1 cellular context compared by ENCODE assay signal in genomic region chr9:128005938-128006337, GRCh38.
TF ChIP-seq lines count a peak whose summit lies in the region.

No MANE protein-coding gene starts in this region.

TF ChIP-seq in HepG2, 621 proteins besides CTCF, POLR2A, EP300 and RAD21 (continued from another document and continues in another):
- TF ChIP-seq, protein P1, sequence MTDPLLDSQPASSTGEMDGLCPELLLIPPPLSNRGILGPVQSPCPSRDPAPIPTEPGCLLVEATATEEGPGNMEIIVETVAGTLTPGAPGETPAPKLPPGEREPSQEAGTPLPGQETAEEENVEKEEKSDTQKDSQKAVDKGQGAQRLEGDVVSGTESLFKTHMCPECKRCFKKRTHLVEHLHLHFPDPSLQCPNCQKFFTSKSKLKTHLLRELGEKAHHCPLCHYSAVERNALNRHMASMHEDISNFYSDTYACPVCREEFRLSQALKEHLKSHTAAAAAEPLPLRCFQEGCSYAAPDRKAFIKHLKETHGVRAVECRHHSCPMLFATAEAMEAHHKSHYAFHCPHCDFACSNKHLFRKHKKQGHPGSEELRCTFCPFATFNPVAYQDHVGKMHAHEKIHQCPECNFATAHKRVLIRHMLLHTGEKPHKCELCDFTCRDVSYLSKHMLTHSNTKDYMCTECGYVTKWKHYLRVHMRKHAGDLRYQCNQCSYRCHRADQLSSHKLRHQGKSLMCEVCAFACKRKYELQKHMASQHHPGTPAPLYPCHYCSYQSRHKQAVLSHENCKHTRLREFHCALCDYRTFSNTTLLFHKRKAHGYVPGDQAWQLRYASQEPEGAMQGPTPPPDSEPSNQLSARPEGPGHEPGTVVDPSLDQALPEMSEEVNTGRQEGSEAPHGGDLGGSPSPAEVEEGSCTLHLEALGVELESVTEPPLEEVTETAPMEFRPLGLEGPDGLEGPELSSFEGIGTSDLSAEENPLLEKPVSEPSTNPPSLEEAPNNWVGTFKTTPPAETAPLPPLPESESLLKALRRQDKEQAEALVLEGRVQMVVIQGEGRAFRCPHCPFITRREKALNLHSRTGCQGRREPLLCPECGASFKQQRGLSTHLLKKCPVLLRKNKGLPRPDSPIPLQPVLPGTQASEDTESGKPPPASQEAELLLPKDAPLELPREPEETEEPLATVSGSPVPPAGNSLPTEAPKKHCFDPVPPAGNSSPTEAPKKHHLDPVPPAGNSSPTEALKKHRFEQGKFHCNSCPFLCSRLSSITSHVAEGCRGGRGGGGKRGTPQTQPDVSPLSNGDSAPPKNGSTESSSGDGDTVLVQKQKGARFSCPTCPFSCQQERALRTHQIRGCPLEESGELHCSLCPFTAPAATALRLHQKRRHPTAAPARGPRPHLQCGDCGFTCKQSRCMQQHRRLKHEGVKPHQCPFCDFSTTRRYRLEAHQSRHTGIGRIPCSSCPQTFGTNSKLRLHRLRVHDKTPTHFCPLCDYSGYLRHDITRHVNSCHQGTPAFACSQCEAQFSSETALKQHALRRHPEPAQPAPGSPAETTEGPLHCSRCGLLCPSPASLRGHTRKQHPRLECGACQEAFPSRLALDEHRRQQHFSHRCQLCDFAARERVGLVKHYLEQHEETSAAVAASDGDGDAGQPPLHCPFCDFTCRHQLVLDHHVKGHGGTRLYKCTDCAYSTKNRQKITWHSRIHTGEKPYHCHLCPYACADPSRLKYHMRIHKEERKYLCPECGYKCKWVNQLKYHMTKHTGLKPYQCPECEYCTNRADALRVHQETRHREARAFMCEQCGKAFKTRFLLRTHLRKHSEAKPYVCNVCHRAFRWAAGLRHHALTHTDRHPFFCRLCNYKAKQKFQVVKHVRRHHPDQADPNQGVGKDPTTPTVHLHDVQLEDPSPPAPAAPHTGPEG (CRISPR knock-in tag; IDR thresholded peaks at IDR 0.05): no peak
- TF ChIP-seq ZNF253 (CRISPR knock-in tag; IDR thresholded peaks at IDR 0.05; ENCODE audit: borderline replicate concordance) (no peak), ELF3 (CRISPR knock-in tag; IDR thresholded peaks at IDR 0.05) (peak; percentile 87), ZNF674 (CRISPR knock-in tag; IDR thresholded peaks at IDR 0.05; ENCODE audit: low read depth) (no peak), BRD4 (CRISPR knock-in tag; IDR thresholded peaks at IDR 0.05) (no peak), NR2F1 (CRISPR knock-in tag; IDR thresholded peaks at IDR 0.05) (peak in 1 of 2 experiments; percentile 58; a peak in 1 of 4 replicates), CREB1 (IDR thresholded peaks at IDR 0.05) (no peak), CREB1 (CRISPR knock-in tag; IDR thresholded peaks at IDR 0.05) (no peak), ZNF557 (CRISPR knock-in tag; IDR thresholded peaks at IDR 0.05) (no peak), ZBTB21 (CRISPR knock-in tag; IDR thresholded peaks at IDR 0.05) (no peak), ZNF841 (CRISPR knock-in tag; IDR thresholded peaks at IDR 0.05; ENCODE audit: borderline replicate concordance) (no peak), NPAS2 (CRISPR knock-in tag; IDR thresholded peaks at IDR 0.05; ENCODE audit: borderline replicate concordance) (no peak), KLF16 (CRISPR knock-in tag; IDR thresholded peaks at IDR 0.05) (peak in 1 of 2 experiments; percentile 62; a peak in 2 of 4 replicates), SP140L (CRISPR knock-in tag; IDR thresholded peaks at IDR 0.05; ENCODE audit: borderline replicate concordance) (no peak), TERF1 (CRISPR knock-in tag; IDR thresholded peaks at IDR 0.05) (no peak), ZBTB46 (CRISPR knock-in tag; IDR thresholded peaks at IDR 0.05; ENCODE audit: borderline replicate concordance) (no peak), ZNF572 (CRISPR knock-in tag; IDR thresholded peaks at IDR 0.05) (no peak), PBX3 (CRISPR knock-in tag; IDR thresholded peaks at IDR 0.05; ENCODE audit: borderline replicate concordance) (no peak), PRDM4 (CRISPR knock-in tag; IDR thresholded peaks at IDR 0.05; ENCODE audit: borderline replicate concordance) (no peak), ZSCAN12 (CRISPR knock-in tag; IDR thresholded peaks at IDR 0.05) (no peak), TCF7 (IDR thresholded peaks at IDR 0.05; ENCODE audit: low read depth) (no peak), ZNF441 (CRISPR knock-in tag; IDR thresholded peaks at IDR 0.05; ENCODE audit: borderline replicate concordance) (no peak), DNMT1 (CRISPR knock-in tag; IDR thresholded peaks at IDR 0.05) (no peak)
- TF ChIP-seq, protein P2, sequence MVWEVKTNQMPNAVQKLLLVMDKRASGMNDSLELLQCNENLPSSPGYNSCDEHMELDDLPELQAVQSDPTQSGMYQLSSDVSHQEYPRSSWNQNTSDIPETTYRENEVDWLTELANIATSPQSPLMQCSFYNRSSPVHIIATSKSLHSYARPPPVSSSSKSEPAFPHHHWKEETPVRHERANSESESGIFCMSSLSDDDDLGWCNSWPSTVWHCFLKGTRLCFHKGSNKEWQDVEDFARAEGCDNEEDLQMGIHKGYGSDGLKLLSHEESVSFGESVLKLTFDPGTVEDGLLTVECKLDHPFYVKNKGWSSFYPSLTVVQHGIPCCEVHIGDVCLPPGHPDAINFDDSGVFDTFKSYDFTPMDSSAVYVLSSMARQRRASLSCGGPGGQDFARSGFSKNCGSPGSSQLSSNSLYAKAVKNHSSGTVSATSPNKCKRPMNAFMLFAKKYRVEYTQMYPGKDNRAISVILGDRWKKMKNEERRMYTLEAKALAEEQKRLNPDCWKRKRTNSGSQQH (CRISPR knock-in tag; IDR thresholded peaks at IDR 0.05; ENCODE audit: low read depth): no peak
- TF ChIP-seq, protein P3, sequence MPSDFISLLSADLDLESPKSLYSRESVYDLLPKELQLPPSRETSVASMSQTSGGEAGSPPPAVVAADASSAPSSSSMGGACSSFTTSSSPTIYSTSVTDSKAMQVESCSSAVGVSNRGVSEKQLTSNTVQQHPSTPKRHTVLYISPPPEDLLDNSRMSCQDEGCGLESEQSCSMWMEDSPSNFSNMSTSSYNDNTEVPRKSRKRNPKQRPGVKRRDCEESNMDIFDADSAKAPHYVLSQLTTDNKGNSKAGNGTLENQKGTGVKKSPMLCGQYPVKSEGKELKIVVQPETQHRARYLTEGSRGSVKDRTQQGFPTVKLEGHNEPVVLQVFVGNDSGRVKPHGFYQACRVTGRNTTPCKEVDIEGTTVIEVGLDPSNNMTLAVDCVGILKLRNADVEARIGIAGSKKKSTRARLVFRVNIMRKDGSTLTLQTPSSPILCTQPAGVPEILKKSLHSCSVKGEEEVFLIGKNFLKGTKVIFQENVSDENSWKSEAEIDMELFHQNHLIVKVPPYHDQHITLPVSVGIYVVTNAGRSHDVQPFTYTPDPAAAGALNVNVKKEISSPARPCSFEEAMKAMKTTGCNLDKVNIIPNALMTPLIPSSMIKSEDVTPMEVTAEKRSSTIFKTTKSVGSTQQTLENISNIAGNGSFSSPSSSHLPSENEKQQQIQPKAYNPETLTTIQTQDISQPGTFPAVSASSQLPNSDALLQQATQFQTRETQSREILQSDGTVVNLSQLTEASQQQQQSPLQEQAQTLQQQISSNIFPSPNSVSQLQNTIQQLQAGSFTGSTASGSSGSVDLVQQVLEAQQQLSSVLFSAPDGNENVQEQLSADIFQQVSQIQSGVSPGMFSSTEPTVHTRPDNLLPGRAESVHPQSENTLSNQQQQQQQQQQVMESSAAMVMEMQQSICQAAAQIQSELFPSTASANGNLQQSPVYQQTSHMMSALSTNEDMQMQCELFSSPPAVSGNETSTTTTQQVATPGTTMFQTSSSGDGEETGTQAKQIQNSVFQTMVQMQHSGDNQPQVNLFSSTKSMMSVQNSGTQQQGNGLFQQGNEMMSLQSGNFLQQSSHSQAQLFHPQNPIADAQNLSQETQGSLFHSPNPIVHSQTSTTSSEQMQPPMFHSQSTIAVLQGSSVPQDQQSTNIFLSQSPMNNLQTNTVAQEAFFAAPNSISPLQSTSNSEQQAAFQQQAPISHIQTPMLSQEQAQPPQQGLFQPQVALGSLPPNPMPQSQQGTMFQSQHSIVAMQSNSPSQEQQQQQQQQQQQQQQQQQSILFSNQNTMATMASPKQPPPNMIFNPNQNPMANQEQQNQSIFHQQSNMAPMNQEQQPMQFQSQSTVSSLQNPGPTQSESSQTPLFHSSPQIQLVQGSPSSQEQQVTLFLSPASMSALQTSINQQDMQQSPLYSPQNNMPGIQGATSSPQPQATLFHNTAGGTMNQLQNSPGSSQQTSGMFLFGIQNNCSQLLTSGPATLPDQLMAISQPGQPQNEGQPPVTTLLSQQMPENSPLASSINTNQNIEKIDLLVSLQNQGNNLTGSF (CRISPR knock-in tag; IDR thresholded peaks at IDR 0.05): no peak
